Comparison of ENCODE assay signal across 1 cellular context in the genomic region with DNA sequence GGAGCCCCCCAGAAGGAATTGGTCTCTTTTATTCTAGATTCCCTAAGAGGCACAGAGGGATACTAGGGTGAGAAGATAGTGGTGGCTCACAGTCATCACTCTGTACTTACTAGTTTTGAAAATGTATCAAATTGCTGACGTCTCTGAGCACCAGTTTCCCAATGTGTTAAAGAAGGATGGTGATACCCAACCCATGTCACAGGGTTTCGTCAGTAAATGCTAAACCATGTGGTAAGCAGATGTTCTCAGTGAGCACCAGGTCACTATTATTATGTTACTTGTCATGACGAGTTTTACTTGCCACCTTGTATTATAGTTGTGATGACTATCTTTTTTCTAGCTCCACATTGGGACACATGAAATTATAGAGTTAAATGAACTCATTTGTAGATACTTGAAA.
TF ChIP-seq lines count a peak whose summit lies in the region.

No MANE protein-coding gene starts in this region.

TF ChIP-seq in GM23338, 12 proteins besides CTCF, POLR2A, EP300 and RAD21 (continued from another document):
- TF ChIP-seq, protein P1, sequence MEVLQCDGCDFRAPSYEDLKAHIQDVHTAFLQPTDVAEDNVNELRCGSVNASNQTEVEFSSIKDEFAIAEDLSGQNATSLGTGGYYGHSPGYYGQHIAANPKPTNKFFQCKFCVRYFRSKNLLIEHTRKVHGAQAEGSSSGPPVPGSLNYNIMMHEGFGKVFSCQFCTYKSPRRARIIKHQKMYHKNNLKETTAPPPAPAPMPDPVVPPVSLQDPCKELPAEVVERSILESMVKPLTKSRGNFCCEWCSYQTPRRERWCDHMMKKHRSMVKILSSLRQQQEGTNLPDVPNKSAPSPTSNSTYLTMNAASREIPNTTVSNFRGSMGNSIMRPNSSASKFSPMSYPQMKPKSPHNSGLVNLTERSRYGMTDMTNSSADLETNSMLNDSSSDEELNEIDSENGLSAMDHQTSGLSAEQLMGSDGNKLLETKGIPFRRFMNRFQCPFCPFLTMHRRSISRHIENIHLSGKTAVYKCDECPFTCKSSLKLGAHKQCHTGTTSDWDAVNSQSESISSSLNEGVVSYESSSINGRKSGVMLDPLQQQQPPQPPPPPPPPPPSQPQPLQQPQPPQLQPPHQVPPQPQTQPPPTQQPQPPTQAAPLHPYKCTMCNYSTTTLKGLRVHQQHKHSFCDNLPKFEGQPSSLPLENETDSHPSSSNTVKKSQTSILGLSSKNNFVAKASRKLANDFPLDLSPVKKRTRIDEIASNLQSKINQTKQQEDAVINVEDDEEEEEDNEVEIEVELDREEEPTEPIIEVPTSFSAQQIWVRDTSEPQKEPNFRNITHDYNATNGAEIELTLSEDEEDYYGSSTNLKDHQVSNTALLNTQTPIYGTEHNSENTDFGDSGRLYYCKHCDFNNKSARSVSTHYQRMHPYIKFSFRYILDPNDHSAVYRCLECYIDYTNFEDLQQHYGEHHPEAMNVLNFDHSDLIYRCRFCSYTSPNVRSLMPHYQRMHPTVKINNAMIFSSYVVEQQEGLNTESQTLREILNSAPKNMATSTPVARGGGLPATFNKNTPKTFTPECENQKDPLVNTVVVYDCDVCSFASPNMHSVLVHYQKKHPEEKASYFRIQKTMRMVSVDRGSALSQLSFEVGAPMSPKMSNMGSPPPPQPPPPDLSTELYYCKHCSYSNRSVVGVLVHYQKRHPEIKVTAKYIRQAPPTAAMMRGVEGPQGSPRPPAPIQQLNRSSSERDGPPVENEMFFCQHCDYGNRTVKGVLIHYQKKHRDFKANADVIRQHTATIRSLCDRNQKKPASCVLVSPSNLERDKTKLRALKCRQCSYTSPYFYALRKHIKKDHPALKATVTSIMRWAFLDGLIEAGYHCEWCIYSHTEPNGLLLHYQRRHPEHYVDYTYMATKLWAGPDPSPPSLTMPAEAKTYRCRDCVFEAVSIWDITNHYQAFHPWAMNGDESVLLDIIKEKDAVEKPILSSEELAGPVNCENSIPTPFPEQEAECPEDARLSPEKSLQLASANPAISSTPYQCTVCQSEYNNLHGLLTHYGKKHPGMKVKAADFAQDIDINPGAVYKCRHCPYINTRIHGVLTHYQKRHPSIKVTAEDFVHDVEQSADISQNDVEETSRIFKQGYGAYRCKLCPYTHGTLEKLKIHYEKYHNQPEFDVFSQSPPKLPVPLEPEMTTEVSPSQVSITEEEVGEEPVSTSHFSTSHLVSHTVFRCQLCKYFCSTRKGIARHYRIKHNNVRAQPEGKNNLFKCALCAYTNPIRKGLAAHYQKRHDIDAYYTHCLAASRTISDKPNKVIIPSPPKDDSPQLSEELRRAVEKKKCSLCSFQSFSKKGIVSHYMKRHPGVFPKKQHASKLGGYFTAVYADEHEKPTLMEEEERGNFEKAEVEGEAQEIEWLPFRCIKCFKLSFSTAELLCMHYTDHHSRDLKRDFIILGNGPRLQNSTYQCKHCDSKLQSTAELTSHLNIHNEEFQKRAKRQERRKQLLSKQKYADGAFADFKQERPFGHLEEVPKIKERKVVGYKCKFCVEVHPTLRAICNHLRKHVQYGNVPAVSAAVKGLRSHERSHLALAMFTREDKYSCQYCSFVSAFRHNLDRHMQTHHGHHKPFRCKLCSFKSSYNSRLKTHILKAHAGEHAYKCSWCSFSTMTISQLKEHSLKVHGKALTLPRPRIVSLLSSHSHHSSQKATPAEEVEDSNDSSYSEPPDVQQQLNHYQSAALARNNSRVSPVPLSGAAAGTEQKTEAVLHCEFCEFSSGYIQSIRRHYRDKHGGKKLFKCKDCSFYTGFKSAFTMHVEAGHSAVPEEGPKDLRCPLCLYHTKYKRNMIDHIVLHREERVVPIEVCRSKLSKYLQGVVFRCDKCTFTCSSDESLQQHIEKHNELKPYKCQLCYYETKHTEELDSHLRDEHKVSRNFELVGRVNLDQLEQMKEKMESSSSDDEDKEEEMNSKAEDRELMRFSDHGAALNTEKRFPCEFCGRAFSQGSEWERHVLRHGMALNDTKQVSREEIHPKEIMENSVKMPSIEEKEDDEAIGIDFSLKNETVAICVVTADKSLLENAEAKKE (CRISPR knock-in tag; IDR thresholded peaks at IDR 0.05), result no peak
